In the genomic region with DNA sequence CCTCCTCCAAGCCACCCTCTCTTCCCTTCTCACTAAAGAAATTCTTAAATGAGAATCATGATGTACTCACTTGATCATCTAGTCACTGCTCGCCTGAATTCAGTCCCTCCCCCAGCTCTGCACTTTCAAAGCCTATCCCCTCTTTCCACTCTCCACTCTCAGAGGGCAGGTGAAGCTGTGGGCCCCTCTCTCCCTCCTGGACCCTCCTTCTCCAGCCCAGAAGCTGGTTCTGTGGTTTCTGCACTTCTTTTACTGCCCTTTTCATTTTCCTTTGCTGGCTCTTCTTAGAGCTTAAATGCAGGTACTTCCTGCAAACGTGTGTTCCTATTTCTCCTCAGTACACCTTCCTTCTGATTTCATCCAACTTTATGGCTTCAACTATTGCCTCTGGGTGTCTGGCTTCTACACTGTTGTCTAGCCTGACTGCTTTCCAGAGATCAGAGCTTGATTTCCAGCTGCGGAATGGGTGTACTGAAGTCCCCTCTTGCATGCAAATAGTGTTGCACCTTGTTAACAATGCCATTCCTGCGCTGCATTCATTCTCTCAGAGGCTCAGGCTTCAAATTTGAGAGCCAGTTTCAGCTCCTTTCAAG, we compare ENCODE assay signal across 15 cellular contexts. TPM values are rescaled to one million over a fixed set of nuclear protein-coding genes. Genes with fewer than 3 reads are reported as not detected.
DNase-seq lines count a peak whose midpoint lies in the region; ATAC-seq, FAIRE-seq and TF ChIP-seq lines count a peak whose summit lies in the region.
"Had no signal": no experiment of that assay in that cellular context is flagged by ENCODE, and none has a peak within 500 bp of the region (broad histone marks: within the 10 kb centered on the region; RNA-seq: fewer than 3 reads in every experiment).

No MANE protein-coding gene starts in this region.

- TF ChIP-seq EP300 in A549 (IDR thresholded peaks at IDR 0.05): no peak

- peaks cover 9% of the 10 kb centered on the region for H3K36me3 Mint-ChIP-seq in GM23338 (ENCODE audit: low read depth)

- H3F3A ChIP-seq in GM23338 (replicated peaks; ENCODE audit: low read depth): no peaks in the 10 kb centered on the region

- TF ChIP-seq POLR2A in A549 (IDR thresholded peaks at IDR 0.05; ENCODE audit: low read length): no peak
- TF ChIP-seq POLR2A in heart left ventricle (IDR thresholded peaks at IDR 0.05): no peak
- TF ChIP-seq POLR2A in spleen (IDR thresholded peaks at IDR 0.05): no peak

- no peak overlapping the region for H3K9ac ChIP-seq in Karpas-422 (ENCODE audit: low read length)

- H3K9me3 Mint-ChIP-seq in GM23338: peaks cover 17% of the 10 kb centered on the region

- DNase-seq in A549 (ENCODE audit: low read depth in 1 of 2, low spot score in 1 of 2): no peak
- no peak for DNase-seq in GM23338 (ENCODE audit: low spot score)
- DNase-seq in SK-N-DZ (ENCODE audit: low spot score): peak; percentile 18
- peak; percentile 67 for DNase-seq in islet precursor cell
- DNase-seq in Karpas-422: no peak
- DNase-seq in DMS153 (lab: John Stamatoyannopoulos, UW): no peak
- DNase-seq in heart left ventricle: no peak
- no peak for DNase-seq in spleen
- DNase-seq: activated T-cell treated with anti-CD3 and anti-CD28 coated beads, Interleukin-2, amount 50 U/mL, for 48 hours; GOT3; Right ventricle myocardium superior; stimulated activated CD4-positive, alpha-beta T cell treated with anti-CD3 and anti-CD28 coated beads, Interleukin-1b, Interleukin-23, amount 100 ng/mL, for 48 hours; stimulated activated naive CD8-positive, alpha-beta T cell treated with anti-CD3 and anti-CD28 coated beads, Interleukin-15, amount 100 ng/mL, for 72 hours had no signal

- ATAC-seq in A549 (peak in 1 of 2 experiments; percentile 40; a peak in 3 of 6 replicates), GM23338 (peak; percentile 53), heart left ventricle (no peak)
- ATAC-seq: stimulated activated naive CD8-positive, alpha-beta T cell treated with anti-CD3 and anti-CD28 coated beads, Interleukin-15, amount 100 ng/mL, for 72 hours; WTC11 had no signal

- POLR2A ChIA-PET in A549 (lab: Yijun Ruan, JAX): interaction anchor here (0.7 to 1.8 kb wide), 2 partner anchors 44 to 451 kb away, joined by 3 to 10 read pairs; a partner anchor contains a TSS

- no peak overlapping the region; the same call in 2 of the 3 replicates for H3K4me3 Mint-ChIP-seq in GM23338
- H3K4me3 Mint-ChIP-seq: stimulated activated naive CD8-positive, alpha-beta T cell treated with anti-CD3 and anti-CD28 coated beads, Interleukin-15, amount 100 ng/mL, for 72 hours; WTC11 had no signal

- peak overlapping the region; percentile 85 to 94 for H3K27ac ChIP-seq in A549
- H3K27ac ChIP-seq in GM23338 (ENCODE audit: low read depth): 0 out of 2 replicates have a peak overlapping the region, but pooled peaks have one; percentile 16
- no peak overlapping the region for H3K27ac ChIP-seq in Karpas-422 (ENCODE audit: low read length)
- H3K27ac ChIP-seq in heart left ventricle: no peak overlapping the region
- H3K27ac ChIP-seq in spleen: peak overlapping the region in 4 of 8 donors; percentile 36 to 76 (median 60)
- H3K27ac ChIP-seq: pancreas had no signal

- H3K4me2 ChIP-seq in A549: peak overlapping the region; percentile 44
- peak overlapping the region; percentile 49 for H3K4me2 ChIP-seq in GM23338
- no peak overlapping the region for H3K4me2 ChIP-seq in Karpas-422 (ENCODE audit: low read depth, low read length, poor library complexity, severe bottlenecking)

- H3K36me3 ChIP-seq in GM23338 (ENCODE audit: insufficient read depth): peaks cover 6% of the 10 kb centered on the region; the same call in 1 of the 2 replicates
- H3K36me3 ChIP-seq in Karpas-422 (ENCODE audit: insufficient read depth, low read length): no peaks in the 10 kb centered on the region
- H3K36me3 ChIP-seq in heart left ventricle: no peaks in the 10 kb centered on the region
- no peaks in the 10 kb centered on the region for H3K36me3 ChIP-seq in spleen
- H3K36me3 ChIP-seq: pancreas had no signal

- H3K27me3 ChIP-seq in GM23338 (ENCODE audit: insufficient read depth) (no peaks in the 10 kb centered on the region), Karpas-422 (ENCODE audit: low read length) (no peaks in the 10 kb centered on the region), heart left ventricle (no peaks in the 10 kb centered on the region), spleen (replicated peaks in 1 of 7) (no peaks in the 10 kb centered on the region)
- H3K27me3 ChIP-seq: pancreas had no signal

- intact Hi-C loops in heart left ventricle (cut with DNase I): loop anchor here in 1 of 10 donors (5.0 kb wide), 1 partner anchor 37 kb away; no protein-coding TSS in a partner anchor
- intact Hi-C loops in spleen (cut with DNase I; ENCODE audit: low total_unique reads): no loop called here

- no peak for TF ChIP-seq RAD21 in A549 (conservative IDR thresholded peaks at IDR 0.05 in 1 of 2, IDR thresholded peaks at IDR 0.05 in 1 of 2)

- H3K4me3 ChIP-seq in A549: no peak overlapping the region
- H3K4me3 ChIP-seq in GM23338: no peak overlapping the region
- H3K4me3 ChIP-seq in Karpas-422 (ENCODE audit: low read length): no peak overlapping the region
- no peak overlapping the region for H3K4me3 ChIP-seq in heart left ventricle
- no peak overlapping the region for H3K4me3 ChIP-seq in spleen
- H3K4me3 ChIP-seq: pancreas had no signal

- 65% methylated on average over 4 of the region's 4 CpGs for WGBS in A549 (ENCODE audit: missing lambda C conversion rate)
- 75 to 82% (median 77%) methylated on average over 4 of the region's 4 CpGs for WGBS in heart left ventricle, 4 donors
- WGBS in spleen, 5 donors: 63 to 85% (median 71%) methylated on average over 4 of the region's 4 CpGs

- peak overlapping the region; percentile 55 for H3K27ac Mint-ChIP-seq in GM23338
- H3K27ac Mint-ChIP-seq: WTC11 had no signal

- H2AFZ ChIP-seq in GM23338 (peak overlapping the region; percentile 97), Karpas-422 (ENCODE audit: low read length) (no peak overlapping the region)

- peaks cover 14% of the 10 kb centered on the region for H3K27me3 Mint-ChIP-seq in GM23338 (ENCODE audit: insufficient read depth, low read depth, poor library complexity)

- H3K79me2 ChIP-seq in GM23338 (replicated peaks; ENCODE audit: insufficient read depth) (no peaks in the 10 kb centered on the region), Karpas-422 (ENCODE audit: low read length) (no peaks in the 10 kb centered on the region)

- peaks cover 26% of the 10 kb centered on the region for H3K4me1 Mint-ChIP-seq in GM23338

- H3K4me1 ChIP-seq in A549 (peaks cover 38% of the 10 kb centered on the region), GM23338 (ENCODE audit: insufficient read depth) (peaks cover 9% of the 10 kb centered on the region), Karpas-422 (ENCODE audit: low read length) (no peaks in the 10 kb centered on the region), heart left ventricle (peaks cover 0 to 16% (median 0%) of the 10 kb centered on the region in 12 donors), spleen (peaks cover 0 to 24% (median 15%) of the 10 kb centered on the region in 6 donors)

- no peak for TF ChIP-seq CTCF in A549 (IDR thresholded peaks at IDR 0.05)
- no peak for TF ChIP-seq CTCF in GM23338 (conservative IDR thresholded peaks at IDR 0.05; ENCODE audit: low read depth in 2 of 2)
- TF ChIP-seq CTCF in heart left ventricle (IDR thresholded peaks at IDR 0.05): no peak
- no peak for TF ChIP-seq CTCF in spleen (IDR thresholded peaks at IDR 0.05 in 8 of 11, conservative IDR thresholded peaks at IDR 0.05 in 3 of 11)

- H3K9me2 ChIP-seq in GM23338 (ENCODE audit: insufficient read depth): no peaks in the 10 kb centered on the region
- H3K9me2 ChIP-seq in Karpas-422 (replicated peaks; ENCODE audit: insufficient read depth, low read length): no peaks in the 10 kb centered on the region

- H3K9me3 ChIP-seq in A549: peaks cover 19% of the 10 kb centered on the region
- H3K9me3 ChIP-seq in Karpas-422 (ENCODE audit: low read length): no peaks in the 10 kb centered on the region
- peaks cover 0 to 11% (median 3%) of the 10 kb centered on the region in 12 donors for H3K9me3 ChIP-seq in heart left ventricle
- H3K9me3 ChIP-seq in spleen: peaks cover under 1 to 14% (median 9%) of the 10 kb centered on the region in 8 donors
- H3K9me3 ChIP-seq: pancreas had no signal

- no peaks in the 10 kb centered on the region for H4K20me1 ChIP-seq in GM23338 (replicated peaks; ENCODE audit: insufficient read depth)
- no peaks in the 10 kb centered on the region for H4K20me1 ChIP-seq in Karpas-422 (ENCODE audit: insufficient read depth, low read depth, low read length)

- CTCF ChIA-PET in A549 (lab: Yijun Ruan, JAX): interaction anchor here (1.1 to 1.6 kb wide), 5 partner anchors 12 to 148 kb away, joined by 3 to 6 read pairs (median 3); no protein-coding TSS in a partner anchor

- no peak for FAIRE-seq in A549 (lab: Jason Lieb, UNC)
- FAIRE-seq: pancreas had no signal

RNA-seq across cellular contexts. Expression of a gene that starts 15.2 kb away (rescaled TPM):
- polyA plus RNA-seq in A549 (2011; rRNA removed): 0.16 TPM in 1 of 2 replicates, not detected in the other
- 0.05 and 0.09 TPM in 2 replicates for polyA plus RNA-seq in A549 (2012; cell fraction: cytosol; rRNA removed)
- 0.12 TPM in 1 of 2 replicates, not detected in the other for polyA plus RNA-seq in A549 (2012; cell fraction: nucleus; rRNA removed)
- polyA plus RNA-seq in A549 (2017; fragmentation: RNase III; extraction: RNeasy Plus Mini Kit Qiagen cat#74134 plus additional on column Dnase treatment): 0.06 to 0.12 TPM in 2 of 3 replicates, not detected in the other
- 0.37 TPM in 1 of 2 replicates, not detected in the other for polyA minus RNA-seq in A549 (2011; rRNA and poly(A)+ RNA removed)
- not detected in 2 replicates for total RNA-seq in GM23338 (2014; rRNA removed; shearing (Covaris generic))
- 0.16 TPM in 1 of 2 replicates, not detected in the other for polyA plus RNA-seq in GM23338 (2016; fragmentation: Nextera tagmentation; extraction: Ambion mirVana)
- not detected in 2 replicates for polyA plus RNA-seq in SK-N-DZ (2014; cell fraction: cytosol; rRNA removed)
- polyA plus RNA-seq in SK-N-DZ (2014; cell fraction: nucleus; rRNA removed): not detected in 2 replicates
- total RNA-seq in Karpas-422 (2014; rRNA removed; shearing (Covaris generic); ENCODE audit: low replicate concordance): not detected in 2 replicates
- not detected for total RNA-seq in heart left ventricle
- polyA plus RNA-seq in heart left ventricle: under 1 TPM in 1 of 2 donors, not detected in 1; 0.03 TPM
- total RNA-seq in spleen: under 1 TPM in 5 of 7 donors, not detected in 2; 0.37 to 0.93 (median 0.43) TPM
- polyA plus RNA-seq in spleen: under 1 TPM in 1 of 3 donors, not detected in 2; 0.03 TPM
- total RNA-seq: pancreas, Right ventricle myocardium superior had no signal
- polyA plus RNA-seq: pancreas had no signal

RNA-seq across cellular contexts. Expression of a gene that starts 43.3 kb away (rescaled TPM):
- polyA plus RNA-seq in A549 (2011; rRNA removed) (356 and 391 TPM in 2 replicates), A549 (2017; fragmentation: RNase III; extraction: RNeasy Plus Mini Kit Qiagen cat#74134 plus additional on column Dnase treatment) (158 to 166 TPM (median 161 TPM) in 3 replicates), GM23338 (2016; fragmentation: Nextera tagmentation; extraction: Ambion mirVana) (158 and 162 TPM in 2 replicates), heart left ventricle (100 to 1,000 TPM; 107 to 186 TPM), spleen (10 to 100 TPM; 53.1 to 92.5 (median 92.5) TPM)
- polyA plus RNA-seq in A549 (2012; cell fraction: cytosol; rRNA removed): 99.8 and 102 TPM in 2 replicates
- 37.3 and 47.0 TPM in 2 replicates for polyA plus RNA-seq in A549 (2012; cell fraction: nucleus; rRNA removed)
- polyA minus RNA-seq in A549 (2011; rRNA and poly(A)+ RNA removed): 72.5 and 89.1 TPM in 2 replicates
- total RNA-seq in GM23338 (2014; rRNA removed; shearing (Covaris generic)): 166 and 178 TPM in 2 replicates
- 168 and 179 TPM in 2 replicates for polyA plus RNA-seq in SK-N-DZ (2014; cell fraction: cytosol; rRNA removed)
- 93.1 and 127 TPM in 2 replicates for polyA plus RNA-seq in SK-N-DZ (2014; cell fraction: nucleus; rRNA removed)
- 138 and 162 TPM in 2 replicates for total RNA-seq in Karpas-422 (2014; rRNA removed; shearing (Covaris generic); ENCODE audit: low replicate concordance)
- total RNA-seq in heart left ventricle (100 to 1,000 TPM; 186 to 289 (median 219) TPM), spleen (100 to 1,000 TPM; 141 to 290 (median 205) TPM)

Comparison
In these comparisons a context has a peak if more than half of its experiments do, and no peak if none do; other contexts are left out.
1. DNase-seq: peak in SK-N-DZ (single experiment) and islet precursor cell (single experiment); none in A549 (0 of 2), GM23338 (single experiment), Karpas-422 (single experiment), DMS153 (single experiment), heart left ventricle (0 of 5) and spleen (single experiment).
2. H3K27ac ChIP-seq: peak in A549 (2 of 2) and GM23338 (single experiment); none in Karpas-422 (single experiment) and heart left ventricle (0 of 12).